1 cellular context compared by ENCODE assay signal in the genomic region with DNA sequence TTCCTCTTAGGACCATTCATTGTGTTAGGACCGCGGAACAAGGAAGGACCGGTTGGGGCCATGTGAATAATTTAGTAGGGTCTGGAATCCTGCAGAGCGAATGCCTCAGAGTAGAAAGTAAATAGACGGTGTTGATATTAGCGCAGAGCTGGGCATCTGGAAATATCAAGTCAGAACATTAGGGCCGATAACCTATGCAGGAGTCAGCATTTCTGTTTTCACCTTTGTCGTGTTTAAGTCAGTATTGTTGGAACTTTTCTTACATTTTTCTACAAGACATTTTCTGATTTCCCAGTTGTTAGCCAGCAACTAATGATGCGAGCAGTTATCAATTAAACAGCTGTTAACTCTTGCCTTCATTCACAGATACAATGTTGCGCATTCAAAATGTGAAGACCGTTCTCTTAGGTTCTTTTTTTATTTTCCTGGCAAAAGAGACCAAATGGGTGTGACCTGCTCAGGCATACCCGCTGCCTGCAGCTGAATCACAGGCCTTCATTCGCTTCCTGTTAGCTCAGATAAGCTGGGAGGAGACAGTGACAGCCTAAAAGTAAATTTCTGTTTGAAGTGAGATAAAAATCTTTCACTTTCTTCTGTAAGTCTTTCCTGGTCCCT.
TF ChIP-seq lines count a peak whose summit lies in the region.

No MANE protein-coding gene starts in this region.

TF ChIP-seq in HepG2, 621 proteins besides CTCF, POLR2A, EP300 and RAD21 (continues in another document):
- TF ChIP-seq, protein P1, sequence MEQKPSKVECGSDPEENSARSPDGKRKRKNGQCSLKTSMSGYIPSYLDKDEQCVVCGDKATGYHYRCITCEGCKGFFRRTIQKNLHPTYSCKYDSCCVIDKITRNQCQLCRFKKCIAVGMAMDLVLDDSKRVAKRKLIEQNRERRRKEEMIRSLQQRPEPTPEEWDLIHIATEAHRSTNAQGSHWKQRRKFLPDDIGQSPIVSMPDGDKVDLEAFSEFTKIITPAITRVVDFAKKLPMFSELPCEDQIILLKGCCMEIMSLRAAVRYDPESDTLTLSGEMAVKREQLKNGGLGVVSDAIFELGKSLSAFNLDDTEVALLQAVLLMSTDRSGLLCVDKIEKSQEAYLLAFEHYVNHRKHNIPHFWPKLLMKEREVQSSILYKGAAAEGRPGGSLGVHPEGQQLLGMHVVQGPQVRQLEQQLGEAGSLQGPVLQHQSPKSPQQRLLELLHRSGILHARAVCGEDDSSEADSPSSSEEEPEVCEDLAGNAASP (CRISPR knock-in tag; IDR thresholded peaks at IDR 0.05; ENCODE audit: borderline replicate concordance), result no peak
- TF ChIP-seq RFX5 (IDR thresholded peaks at IDR 0.05; ENCODE audit: low read depth, low read length) (peak; percentile 63; the same call in 1 of the 2 replicates), ZNF850 (CRISPR knock-in tag; conservative IDR thresholded peaks at IDR 0.05) (no peak), GFI1 (CRISPR knock-in tag; IDR thresholded peaks at IDR 0.05; ENCODE audit: borderline replicate concordance) (peak; percentile 93), ZNF326 (CRISPR knock-in tag; IDR thresholded peaks at IDR 0.05; ENCODE audit: borderline replicate concordance) (no peak), ZBTB21 (CRISPR knock-in tag; IDR thresholded peaks at IDR 0.05) (no peak), ZNF354B (CRISPR knock-in tag; IDR thresholded peaks at IDR 0.05) (no peak), MATR3 (CRISPR knock-in tag; IDR thresholded peaks at IDR 0.05) (no peak), ZNF296 (CRISPR knock-in tag; conservative IDR thresholded peaks at IDR 0.05) (no peak), NR2F2 (IDR thresholded peaks at IDR 0.05; ENCODE audit: borderline replicate concordance, low read depth) (no peak), ZNF615 (CRISPR knock-in tag; IDR thresholded peaks at IDR 0.05; ENCODE audit: borderline replicate concordance) (no peak), ZNF7 (CRISPR knock-in tag; IDR thresholded peaks at IDR 0.05) (no peak), KLF16 (CRISPR knock-in tag; IDR thresholded peaks at IDR 0.05) (0 out of 4 replicates have a peak, but pooled peaks of 1 of the 2 experiments have one; percentile 20), ARID2 (CRISPR knock-in tag; IDR thresholded peaks at IDR 0.05; ENCODE audit: borderline replicate concordance) (no peak), YEATS2 (CRISPR knock-in tag; IDR thresholded peaks at IDR 0.05; ENCODE audit: borderline replicate concordance) (no peak), HNRNPLL (IDR thresholded peaks at IDR 0.05; ENCODE audit: low read depth, low read length, poor library complexity, severe bottlenecking) (no peak), GATA4 (IDR thresholded peaks at IDR 0.05; ENCODE audit: borderline replicate concordance, low read depth) (peak; percentile 48; the same call in 1 of the 2 replicates), MED8 (CRISPR knock-in tag; IDR thresholded peaks at IDR 0.05; ENCODE audit: insufficient replicate concordance) (no peak), MXI1 (IDR thresholded peaks at IDR 0.05; ENCODE audit: borderline replicate concordance, low read depth, low read length) (no peak), SOX13 (IDR thresholded peaks at IDR 0.05) (no peak), SOX13 (CRISPR knock-in tag; conservative IDR thresholded peaks at IDR 0.05 in 1 of 2, IDR thresholded peaks at IDR 0.05 in 1 of 2) (peak in 1 of 2 experiments; percentile 14; a peak in 1 of 4 replicates), NR2F6 (IDR thresholded peaks at IDR 0.05) (no peak), NR2F6 (CRISPR knock-in tag; IDR thresholded peaks at IDR 0.05) (no peak), ZNF20 (CRISPR knock-in tag; IDR thresholded peaks at IDR 0.05) (no peak), ZFP41 (CRISPR knock-in tag; IDR thresholded peaks at IDR 0.05; ENCODE audit: borderline replicate concordance) (no peak), ZFP82 (CRISPR knock-in tag; IDR thresholded peaks at IDR 0.05; ENCODE audit: borderline replicate concordance) (no peak), ZNF460 (CRISPR knock-in tag; IDR thresholded peaks at IDR 0.05; ENCODE audit: borderline replicate concordance) (no peak), NR3C1 (CRISPR knock-in tag; IDR thresholded peaks at IDR 0.05) (no peak), TOPORS (CRISPR knock-in tag; IDR thresholded peaks at IDR 0.05) (no peak), MED13 (CRISPR knock-in tag; IDR thresholded peaks at IDR 0.05) (no peak), SAP130 (CRISPR knock-in tag; IDR thresholded peaks at IDR 0.05; ENCODE audit: low read depth) (peak; percentile 73; the same call in 1 of the 2 replicates), KLF9 (CRISPR knock-in tag; IDR thresholded peaks at IDR 0.05; ENCODE audit: low read depth) (0 out of 2 replicates have a peak, but pooled peaks have one; percentile 82), ZNF660 (CRISPR knock-in tag; IDR thresholded peaks at IDR 0.05; ENCODE audit: borderline replicate concordance, low read depth) (no peak), MEIS2 (CRISPR knock-in tag; IDR thresholded peaks at IDR 0.05) (no peak), TBX3 (IDR thresholded peaks at IDR 0.05; ENCODE audit: borderline replicate concordance) (no peak), CEBPG (CRISPR knock-in tag; IDR thresholded peaks at IDR 0.05) (0 out of 2 replicates have a peak, but pooled peaks have one; percentile 3), ETV5 (CRISPR knock-in tag; IDR thresholded peaks at IDR 0.05; ENCODE audit: borderline replicate concordance) (peak; percentile 78; the same call in 1 of the 2 replicates), ZNF768 (CRISPR knock-in tag; IDR thresholded peaks at IDR 0.05) (no peak), ZFAT (CRISPR knock-in tag; conservative IDR thresholded peaks at IDR 0.05) (no peak), CBFB (CRISPR knock-in tag; IDR thresholded peaks at IDR 0.05) (no peak), YEATS4 (CRISPR knock-in tag; IDR thresholded peaks at IDR 0.05; ENCODE audit: borderline replicate concordance) (no peak), TCF7 (IDR thresholded peaks at IDR 0.05; ENCODE audit: low read depth) (peak; percentile 37; the same call in 1 of the 2 replicates), KLF13 (CRISPR knock-in tag; IDR thresholded peaks at IDR 0.05) (no peak)
- TF ChIP-seq, protein P2, sequence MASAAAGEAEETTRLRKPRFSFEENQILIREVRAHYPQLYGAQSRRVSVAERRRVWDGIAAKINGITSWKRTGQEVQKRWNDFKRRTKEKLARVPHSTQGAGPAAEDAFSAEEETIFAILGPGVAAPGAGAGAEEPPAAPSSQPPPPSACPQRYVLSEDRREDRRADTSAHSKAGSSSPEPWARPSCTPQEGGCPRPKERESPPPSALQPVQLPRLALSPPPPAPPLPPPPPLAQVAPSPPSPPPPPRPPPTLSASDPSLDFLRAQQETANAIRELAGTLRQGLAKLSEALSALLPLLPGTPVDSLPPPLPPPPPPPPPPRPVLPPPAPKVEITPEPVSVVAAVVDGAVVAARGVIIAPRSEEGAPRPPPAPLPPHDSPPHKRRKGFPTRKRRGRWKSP (CRISPR knock-in tag; IDR thresholded peaks at IDR 0.05), result no peak
- TF ChIP-seq, protein P3, sequence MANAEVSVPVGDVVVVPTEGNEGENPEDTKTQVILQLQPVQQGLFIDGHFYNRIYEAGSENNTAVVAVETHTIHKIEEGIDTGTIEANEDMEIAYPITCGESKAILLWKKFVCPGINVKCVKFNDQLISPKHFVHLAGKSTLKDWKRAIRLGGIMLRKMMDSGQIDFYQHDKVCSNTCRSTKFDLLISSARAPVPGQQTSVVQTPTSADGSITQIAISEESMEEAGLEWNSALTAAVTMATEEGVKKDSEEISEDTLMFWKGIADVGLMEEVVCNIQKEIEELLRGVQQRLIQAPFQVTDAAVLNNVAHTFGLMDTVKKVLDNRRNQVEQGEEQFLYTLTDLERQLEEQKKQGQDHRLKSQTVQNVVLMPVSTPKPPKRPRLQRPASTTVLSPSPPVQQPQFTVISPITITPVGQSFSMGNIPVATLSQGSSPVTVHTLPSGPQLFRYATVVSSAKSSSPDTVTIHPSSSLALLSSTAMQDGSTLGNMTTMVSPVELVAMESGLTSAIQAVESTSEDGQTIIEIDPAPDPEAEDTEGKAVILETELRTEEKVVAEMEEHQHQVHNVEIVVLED (CRISPR knock-in tag; IDR thresholded peaks at IDR 0.05; ENCODE audit: borderline replicate concordance), result no peak
- TF ChIP-seq, protein P4, sequence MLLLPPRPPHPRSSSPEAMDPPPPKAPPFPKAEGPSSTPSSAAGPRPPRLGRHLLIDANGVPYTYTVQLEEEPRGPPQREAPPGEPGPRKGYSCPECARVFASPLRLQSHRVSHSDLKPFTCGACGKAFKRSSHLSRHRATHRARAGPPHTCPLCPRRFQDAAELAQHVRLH (CRISPR knock-in tag; IDR thresholded peaks at IDR 0.05; ENCODE audit: borderline replicate concordance, low read depth), result no peak
- TF ChIP-seq, protein P5, sequence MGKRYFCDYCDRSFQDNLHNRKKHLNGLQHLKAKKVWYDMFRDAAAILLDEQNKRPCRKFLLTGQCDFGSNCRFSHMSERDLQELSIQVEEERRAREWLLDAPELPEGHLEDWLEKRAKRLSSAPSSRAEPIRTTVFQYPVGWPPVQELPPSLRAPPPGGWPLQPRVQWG (CRISPR knock-in tag; IDR thresholded peaks at IDR 0.05; ENCODE audit: borderline replicate concordance, low read depth), result no peak
- TF ChIP-seq, protein P6, sequence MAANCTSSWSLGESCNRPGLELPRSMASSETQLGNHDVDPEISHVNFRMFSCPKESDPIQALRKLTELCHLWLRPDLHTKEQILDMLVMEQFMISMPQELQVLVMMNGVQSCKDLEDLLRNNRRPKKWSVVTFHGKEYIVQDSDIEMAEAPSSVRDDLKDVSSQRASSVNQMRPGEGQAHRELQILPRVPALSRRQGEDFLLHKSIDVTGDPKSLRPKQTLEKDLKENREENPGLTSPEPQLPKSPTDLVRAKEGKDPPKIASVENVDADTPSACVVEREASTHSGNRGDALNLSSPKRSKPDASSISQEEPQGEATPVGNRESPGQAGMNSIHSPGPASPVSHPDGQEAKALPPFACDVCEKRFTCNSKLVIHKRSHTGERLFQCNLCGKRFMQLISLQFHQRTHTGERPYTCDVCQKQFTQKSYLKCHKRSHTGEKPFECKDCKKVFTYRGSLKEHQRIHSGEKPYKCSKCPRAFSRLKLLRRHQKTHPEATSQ (CRISPR knock-in tag; IDR thresholded peaks at IDR 0.05; ENCODE audit: borderline replicate concordance), result no peak
- TF ChIP-seq, protein P7, sequence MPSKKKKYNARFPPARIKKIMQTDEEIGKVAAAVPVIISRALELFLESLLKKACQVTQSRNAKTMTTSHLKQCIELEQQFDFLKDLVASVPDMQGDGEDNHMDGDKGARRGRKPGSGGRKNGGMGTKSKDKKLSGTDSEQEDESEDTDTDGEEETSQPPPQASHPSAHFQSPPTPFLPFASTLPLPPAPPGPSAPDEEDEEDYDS (CRISPR knock-in tag; IDR thresholded peaks at IDR 0.05), result peak; percentile 24; the same call in 1 of the 2 replicates
- TF ChIP-seq, protein P8, sequence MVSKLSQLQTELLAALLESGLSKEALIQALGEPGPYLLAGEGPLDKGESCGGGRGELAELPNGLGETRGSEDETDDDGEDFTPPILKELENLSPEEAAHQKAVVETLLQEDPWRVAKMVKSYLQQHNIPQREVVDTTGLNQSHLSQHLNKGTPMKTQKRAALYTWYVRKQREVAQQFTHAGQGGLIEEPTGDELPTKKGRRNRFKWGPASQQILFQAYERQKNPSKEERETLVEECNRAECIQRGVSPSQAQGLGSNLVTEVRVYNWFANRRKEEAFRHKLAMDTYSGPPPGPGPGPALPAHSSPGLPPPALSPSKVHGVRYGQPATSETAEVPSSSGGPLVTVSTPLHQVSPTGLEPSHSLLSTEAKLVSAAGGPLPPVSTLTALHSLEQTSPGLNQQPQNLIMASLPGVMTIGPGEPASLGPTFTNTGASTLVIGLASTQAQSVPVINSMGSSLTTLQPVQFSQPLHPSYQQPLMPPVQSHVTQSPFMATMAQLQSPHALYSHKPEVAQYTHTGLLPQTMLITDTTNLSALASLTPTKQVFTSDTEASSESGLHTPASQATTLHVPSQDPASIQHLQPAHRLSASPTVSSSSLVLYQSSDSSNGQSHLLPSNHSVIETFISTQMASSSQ (IDR thresholded peaks at IDR 0.05; ENCODE audit: low read depth), result no peak
- TF ChIP-seq, protein P8 (CRISPR knock-in tag; IDR thresholded peaks at IDR 0.05; ENCODE audit: borderline replicate concordance), result no peak
- TF ChIP-seq, protein P9, sequence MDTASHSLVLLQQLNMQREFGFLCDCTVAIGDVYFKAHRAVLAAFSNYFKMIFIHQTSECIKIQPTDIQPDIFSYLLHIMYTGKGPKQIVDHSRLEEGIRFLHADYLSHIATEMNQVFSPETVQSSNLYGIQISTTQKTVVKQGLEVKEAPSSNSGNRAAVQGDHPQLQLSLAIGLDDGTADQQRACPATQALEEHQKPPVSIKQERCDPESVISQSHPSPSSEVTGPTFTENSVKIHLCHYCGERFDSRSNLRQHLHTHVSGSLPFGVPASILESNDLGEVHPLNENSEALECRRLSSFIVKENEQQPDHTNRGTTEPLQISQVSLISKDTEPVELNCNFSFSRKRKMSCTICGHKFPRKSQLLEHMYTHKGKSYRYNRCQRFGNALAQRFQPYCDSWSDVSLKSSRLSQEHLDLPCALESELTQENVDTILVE (CRISPR knock-in tag; IDR thresholded peaks at IDR 0.05), result no peak
- TF ChIP-seq, protein P10, sequence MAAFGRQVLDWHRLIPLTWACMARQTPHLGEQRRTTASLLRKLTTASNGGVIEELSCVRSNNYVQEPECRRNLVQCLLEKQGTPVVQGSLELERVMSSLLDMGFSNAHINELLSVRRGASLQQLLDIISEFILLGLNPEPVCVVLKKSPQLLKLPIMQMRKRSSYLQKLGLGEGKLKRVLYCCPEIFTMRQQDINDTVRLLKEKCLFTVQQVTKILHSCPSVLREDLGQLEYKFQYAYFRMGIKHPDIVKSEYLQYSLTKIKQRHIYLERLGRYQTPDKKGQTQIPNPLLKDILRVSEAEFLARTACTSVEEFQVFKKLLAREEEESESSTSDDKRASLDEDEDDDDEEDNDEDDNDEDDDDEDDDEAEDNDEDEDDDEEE (CRISPR knock-in tag; IDR thresholded peaks at IDR 0.05), result no peak
- TF ChIP-seq, protein P11, sequence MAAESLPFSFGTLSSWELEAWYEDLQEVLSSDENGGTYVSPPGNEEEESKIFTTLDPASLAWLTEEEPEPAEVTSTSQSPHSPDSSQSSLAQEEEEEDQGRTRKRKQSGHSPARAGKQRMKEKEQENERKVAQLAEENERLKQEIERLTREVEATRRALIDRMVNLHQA (CRISPR knock-in tag; IDR thresholded peaks at IDR 0.05), result no peak
